8 cellular contexts compared by ENCODE assay signal in the genomic region with DNA sequence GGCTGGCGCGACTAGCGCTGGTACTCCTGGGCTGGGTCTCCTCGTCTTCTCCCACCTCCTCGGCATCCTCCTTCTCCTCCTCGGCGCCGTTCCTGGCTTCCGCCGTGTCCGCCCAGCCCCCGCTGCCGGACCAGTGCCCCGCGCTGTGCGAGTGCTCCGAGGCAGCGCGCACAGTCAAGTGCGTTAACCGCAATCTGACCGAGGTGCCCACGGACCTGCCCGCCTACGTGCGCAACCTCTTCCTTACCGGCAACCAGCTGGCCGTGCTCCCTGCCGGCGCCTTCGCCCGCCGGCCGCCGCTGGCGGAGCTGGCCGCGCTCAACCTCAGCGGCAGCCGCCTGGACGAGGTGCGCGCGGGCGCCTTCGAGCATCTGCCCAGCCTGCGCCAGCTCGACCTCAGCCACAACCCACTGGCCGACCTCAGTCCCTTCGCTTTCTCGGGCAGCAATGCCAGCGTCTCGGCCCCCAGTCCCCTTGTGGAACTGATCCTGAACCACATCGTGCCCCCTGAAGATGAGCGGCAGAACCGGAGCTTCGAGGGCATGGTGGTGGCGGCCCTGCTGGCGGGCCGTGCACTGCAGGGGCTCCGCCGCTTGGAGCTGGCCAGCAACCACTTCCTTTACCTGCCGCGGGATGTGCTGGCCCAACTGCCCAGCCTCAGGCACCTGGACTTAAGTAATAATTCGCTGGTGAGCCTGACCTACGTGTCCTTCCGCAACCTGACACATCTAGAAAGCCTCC. TPM values are rescaled to one million over a fixed set of nuclear protein-coding genes. Genes with fewer than 3 reads are reported as not detected.
A peak's percentile ranks its signal among the peaks of the same experiment; 100 is the strongest.
DNase-seq lines count a peak whose midpoint lies in the region; ATAC-seq and TF ChIP-seq lines count a peak whose summit lies in the region.

No MANE protein-coding gene starts in this region.

- H3K4me1 ChIP-seq in foreskin keratinocyte (peaks cover 32% of the 10 kb centered on the region), neuron (ENCODE audit: insufficient read depth, low read length) (peaks cover 7% of the 10 kb centered on the region)

- TF ChIP-seq CTCF in GM10266 (IDR thresholded peaks at IDR 0.05; ENCODE audit: control insufficient read depth, insufficient read depth, low read depth, missing control alignments) (no peak), foreskin keratinocyte (conservative IDR thresholded peaks at IDR 0.05) (peak; percentile 23)

- no peaks in the 10 kb centered on the region for H3K36me3 ChIP-seq in neuron (ENCODE audit: insufficient read depth, low read length)

- H3K27me3 ChIP-seq in foreskin keratinocyte (no peaks in the 10 kb centered on the region), neuron (ENCODE audit: insufficient read depth, low read length) (peaks cover 22% of the 10 kb centered on the region)

- H2AFZ ChIP-seq in neuron (ENCODE audit: low read depth, low read length) = peak overlapping the region; percentile 98

- peak overlapping the region; percentile 58 for H3K4me3 ChIP-seq in neuron (ENCODE audit: low read length)

- H3K9me3 ChIP-seq in neuron (ENCODE audit: low read length) = no peaks in the 10 kb centered on the region

- DNase-seq in GM10266 (ENCODE audit: extremely low spot score) (peak; percentile 28), foreskin keratinocyte (peak; percentile 35 to 54), SHP77 treated with DMSO at 0.1 percent for 48 hours (lab: John Stamatoyannopoulos, UW) (no peak), superior temporal gyrus (ENCODE audit: extremely low spot score) (no peak)
- peak; percentile 10 to 20 for DNase-seq in activated CD4-positive, alpha-beta T cell treated with anti-CD3 and anti-CD28 coated beads, Interleukin-2, amount 50 U/mL, for 48 hours

- ATAC-seq in HG02884 (IDR thresholded peaks at IDR 0.05; ENCODE audit: unreplicated experiment) = peak; percentile 22
- peak; percentile 18 for ATAC-seq in foreskin keratinocyte
- ATAC-seq in HG03469 (IDR thresholded peaks at IDR 0.05; ENCODE audit: unreplicated experiment) = no peak

- peak overlapping the region; percentile 99 for H3K27ac ChIP-seq in foreskin keratinocyte

RNA-seq across cellular contexts. Expression of a gene that starts 1.6 kb away (rescaled TPM):
- 46.7 and 49.5 TPM in 2 replicates for total RNA-seq in foreskin keratinocyte
- polyA plus RNA-seq in foreskin keratinocyte = 37.5 and 42.0 TPM in 2 replicates

Comparison
In these comparisons a context has a peak if more than half of its experiments do, and no peak if none do; other contexts are left out.
1. DNase-seq: peak in GM10266 (single experiment), activated CD4-positive, alpha-beta T cell treated with anti-CD3 and anti-CD28 coated beads, Interleukin-2, amount 50 U/mL, for 48 hours (2 of 2) and foreskin keratinocyte (2 of 2); none in SHP77 treated with DMSO at 0.1 percent for 48 hours (single experiment) and superior temporal gyrus (single experiment).